1 cellular context compared by ENCODE assay signal in the genomic region with DNA sequence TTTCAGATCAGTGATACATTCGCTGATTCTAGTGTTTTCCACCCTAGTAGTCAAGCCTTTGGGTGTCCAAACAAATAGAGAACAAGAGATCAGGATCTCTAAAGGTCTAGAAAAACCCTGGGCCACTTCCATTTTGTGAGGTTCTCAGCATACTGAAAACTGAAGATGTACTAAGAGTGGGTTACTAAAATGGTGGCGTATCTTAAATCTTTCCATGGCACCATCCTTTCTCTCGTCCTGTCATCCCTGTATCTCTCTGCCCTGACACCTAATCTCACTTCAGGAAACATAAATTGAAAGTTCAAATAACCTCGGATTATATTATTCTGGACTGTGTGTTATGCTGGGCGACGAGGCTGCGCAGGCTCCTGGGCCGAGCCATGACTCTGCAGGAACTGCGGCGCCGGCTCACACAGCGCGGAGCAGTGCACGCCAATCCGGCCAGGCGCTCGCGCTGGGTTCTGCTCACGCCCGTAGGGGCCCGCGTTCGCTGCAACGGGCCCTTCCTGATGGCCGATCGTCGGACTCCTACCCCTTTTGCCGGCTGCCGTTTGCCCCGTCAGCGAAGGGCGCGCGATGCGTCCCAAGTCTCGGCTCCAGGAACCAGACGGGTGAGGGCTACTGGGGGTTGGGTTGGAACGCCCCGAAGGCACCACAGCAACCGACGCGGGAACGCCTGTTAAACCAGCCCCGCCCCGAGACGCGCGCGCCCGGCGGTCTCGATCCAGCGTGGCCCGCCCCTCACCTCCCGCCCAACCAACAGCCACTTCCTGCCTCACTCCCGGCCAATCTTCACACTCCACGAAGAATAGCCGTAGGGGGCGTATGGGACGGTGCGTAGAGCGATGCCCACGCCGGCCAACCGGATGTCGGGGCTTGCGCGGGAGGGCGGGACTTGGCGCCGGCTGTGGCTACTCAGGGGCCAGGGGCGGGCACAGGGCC.
TF ChIP-seq lines count a peak whose summit lies in the region.

No MANE protein-coding gene starts in this region.

TF ChIP-seq in HepG2, 621 proteins besides CTCF, POLR2A, EP300 and RAD21 (continued from another document and continues in another):
- peak; percentile 89 for TF ChIP-seq CREB1 (IDR thresholded peaks at IDR 0.05)
- TF ChIP-seq CREB1 (CRISPR knock-in tag; IDR thresholded peaks at IDR 0.05) = peak; percentile 90
- TF ChIP-seq FOSL2 (CRISPR knock-in tag; IDR thresholded peaks at IDR 0.05) = no peak
- TF ChIP-seq CCDC6 (CRISPR knock-in tag; IDR thresholded peaks at IDR 0.05) = no peak
- no peak; the same call in 1 of the 2 replicates for TF ChIP-seq HCFC1 (IDR thresholded peaks at IDR 0.05; ENCODE audit: low read depth, low read length)
- TF ChIP-seq, protein P1, sequence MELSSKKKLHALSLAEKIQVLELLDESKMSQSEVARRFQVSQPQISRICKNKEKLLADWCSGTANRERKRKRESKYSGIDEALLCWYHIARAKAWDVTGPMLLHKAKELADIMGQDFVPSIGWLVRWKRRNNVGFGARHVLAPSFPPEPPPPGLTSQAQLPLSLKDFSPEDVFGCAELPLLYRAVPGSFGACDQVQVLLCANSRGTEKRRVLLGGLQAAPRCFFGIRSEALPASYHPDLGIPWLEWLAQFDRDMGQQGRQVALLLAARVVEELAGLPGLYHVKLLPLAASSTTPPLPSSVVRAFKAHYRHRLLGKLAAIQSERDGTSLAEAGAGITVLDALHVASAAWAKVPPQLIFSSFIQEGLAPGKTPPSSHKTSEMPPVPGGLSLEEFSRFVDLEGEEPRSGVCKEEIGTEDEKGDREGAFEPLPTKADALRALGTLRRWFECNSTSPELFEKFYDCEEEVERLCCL (CRISPR knock-in tag; IDR thresholded peaks at IDR 0.05; ENCODE audit: borderline replicate concordance) = no peak; the same call in 1 of the 2 replicates
- TF ChIP-seq ZFAT (CRISPR knock-in tag; conservative IDR thresholded peaks at IDR 0.05) = no peak
- TF ChIP-seq, protein P2, sequence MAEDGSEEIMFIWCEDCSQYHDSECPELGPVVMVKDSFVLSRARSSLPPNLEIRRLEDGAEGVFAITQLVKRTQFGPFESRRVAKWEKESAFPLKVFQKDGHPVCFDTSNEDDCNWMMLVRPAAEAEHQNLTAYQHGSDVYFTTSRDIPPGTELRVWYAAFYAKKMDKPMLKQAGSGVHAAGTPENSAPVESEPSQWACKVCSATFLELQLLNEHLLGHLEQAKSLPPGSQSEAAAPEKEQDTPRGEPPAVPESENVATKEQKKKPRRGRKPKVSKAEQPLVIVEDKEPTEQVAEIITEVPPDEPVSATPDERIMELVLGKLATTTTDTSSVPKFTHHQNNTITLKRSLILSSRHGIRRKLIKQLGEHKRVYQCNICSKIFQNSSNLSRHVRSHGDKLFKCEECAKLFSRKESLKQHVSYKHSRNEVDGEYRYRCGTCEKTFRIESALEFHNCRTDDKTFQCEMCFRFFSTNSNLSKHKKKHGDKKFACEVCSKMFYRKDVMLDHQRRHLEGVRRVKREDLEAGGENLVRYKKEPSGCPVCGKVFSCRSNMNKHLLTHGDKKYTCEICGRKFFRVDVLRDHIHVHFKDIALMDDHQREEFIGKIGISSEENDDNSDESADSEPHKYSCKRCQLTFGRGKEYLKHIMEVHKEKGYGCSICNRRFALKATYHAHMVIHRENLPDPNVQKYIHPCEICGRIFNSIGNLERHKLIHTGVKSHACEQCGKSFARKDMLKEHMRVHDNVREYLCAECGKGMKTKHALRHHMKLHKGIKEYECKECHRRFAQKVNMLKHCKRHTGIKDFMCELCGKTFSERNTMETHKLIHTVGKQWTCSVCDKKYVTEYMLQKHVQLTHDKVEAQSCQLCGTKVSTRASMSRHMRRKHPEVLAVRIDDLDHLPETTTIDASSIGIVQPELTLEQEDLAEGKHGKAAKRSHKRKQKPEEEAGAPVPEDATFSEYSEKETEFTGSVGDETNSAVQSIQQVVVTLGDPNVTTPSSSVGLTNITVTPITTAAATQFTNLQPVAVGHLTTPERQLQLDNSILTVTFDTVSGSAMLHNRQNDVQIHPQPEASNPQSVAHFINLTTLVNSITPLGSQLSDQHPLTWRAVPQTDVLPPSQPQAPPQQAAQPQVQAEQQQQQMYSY (CRISPR knock-in tag; IDR thresholded peaks at IDR 0.05) = no peak
- TF ChIP-seq, protein P3, sequence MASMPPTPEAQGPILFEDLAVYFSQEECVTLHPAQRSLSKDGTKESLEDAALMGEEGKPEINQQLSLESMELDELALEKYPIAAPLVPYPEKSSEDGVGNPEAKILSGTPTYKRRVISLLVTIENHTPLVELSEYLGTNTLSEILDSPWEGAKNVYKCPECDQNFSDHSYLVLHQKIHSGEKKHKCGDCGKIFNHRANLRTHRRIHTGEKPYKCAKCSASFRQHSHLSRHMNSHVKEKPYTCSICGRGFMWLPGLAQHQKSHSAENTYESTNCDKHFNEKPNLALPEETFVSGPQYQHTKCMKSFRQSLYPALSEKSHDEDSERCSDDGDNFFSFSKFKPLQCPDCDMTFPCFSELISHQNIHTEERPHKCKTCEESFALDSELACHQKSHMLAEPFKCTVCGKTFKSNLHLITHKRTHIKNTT (CRISPR knock-in tag; IDR thresholded peaks at IDR 0.05) = no peak
- peak; percentile 63 for TF ChIP-seq IRF2 (CRISPR knock-in tag; IDR thresholded peaks at IDR 0.05)
- TF ChIP-seq HMG20B (CRISPR knock-in tag; conservative IDR thresholded peaks at IDR 0.05) = no peak
- no peak for TF ChIP-seq ZNF577 (CRISPR knock-in tag; IDR thresholded peaks at IDR 0.05; ENCODE audit: borderline replicate concordance, low read depth)
- peak; percentile 53 for TF ChIP-seq RFX1 (IDR thresholded peaks at IDR 0.05)
- no peak for TF ChIP-seq IKZF1 (IDR thresholded peaks at IDR 0.05)
- TF ChIP-seq, protein P4, sequence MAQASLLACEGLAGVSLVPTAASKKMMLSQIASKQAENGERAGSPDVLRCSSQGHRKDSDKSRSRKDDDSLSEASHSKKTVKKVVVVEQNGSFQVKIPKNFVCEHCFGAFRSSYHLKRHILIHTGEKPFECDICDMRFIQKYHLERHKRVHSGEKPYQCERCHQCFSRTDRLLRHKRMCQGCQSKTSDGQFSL (CRISPR knock-in tag; IDR thresholded peaks at IDR 0.05) = no peak
- peak; percentile 24 for TF ChIP-seq ZNF781 (CRISPR knock-in tag; IDR thresholded peaks at IDR 0.05; ENCODE audit: borderline replicate concordance, not compliant biosample characterization)
- peak; percentile 87 for TF ChIP-seq TAF1 (CRISPR knock-in tag; IDR thresholded peaks at IDR 0.05)
- no peak for TF ChIP-seq MEIS2 (CRISPR knock-in tag; IDR thresholded peaks at IDR 0.05)
- no peak for TF ChIP-seq FOXA3 (CRISPR knock-in tag; IDR thresholded peaks at IDR 0.05)
- TF ChIP-seq NPAS2 (CRISPR knock-in tag; IDR thresholded peaks at IDR 0.05; ENCODE audit: borderline replicate concordance) = no peak
- TF ChIP-seq MTA3 (CRISPR knock-in tag; IDR thresholded peaks at IDR 0.05) = no peak
- no peak for TF ChIP-seq SATB2 (CRISPR knock-in tag; IDR thresholded peaks at IDR 0.05)
- TF ChIP-seq, protein P5, sequence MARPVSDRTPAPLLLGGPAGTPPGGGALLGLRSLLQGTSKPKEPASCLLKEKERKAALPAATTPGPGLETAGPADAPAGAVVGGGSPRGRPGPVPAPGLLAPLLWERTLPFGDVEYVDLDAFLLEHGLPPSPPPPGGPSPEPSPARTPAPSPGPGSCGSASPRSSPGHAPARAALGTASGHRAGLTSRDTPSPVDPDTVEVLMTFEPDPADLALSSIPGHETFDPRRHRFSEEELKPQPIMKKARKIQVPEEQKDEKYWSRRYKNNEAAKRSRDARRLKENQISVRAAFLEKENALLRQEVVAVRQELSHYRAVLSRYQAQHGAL (CRISPR knock-in tag; IDR thresholded peaks at IDR 0.05; ENCODE audit: not compliant biosample characterization) = no peak
- TF ChIP-seq ATF7 (IDR thresholded peaks at IDR 0.05) = no peak
- TF ChIP-seq ATF7 (CRISPR knock-in tag; IDR thresholded peaks at IDR 0.05) = no peak
- TF ChIP-seq, protein P6, sequence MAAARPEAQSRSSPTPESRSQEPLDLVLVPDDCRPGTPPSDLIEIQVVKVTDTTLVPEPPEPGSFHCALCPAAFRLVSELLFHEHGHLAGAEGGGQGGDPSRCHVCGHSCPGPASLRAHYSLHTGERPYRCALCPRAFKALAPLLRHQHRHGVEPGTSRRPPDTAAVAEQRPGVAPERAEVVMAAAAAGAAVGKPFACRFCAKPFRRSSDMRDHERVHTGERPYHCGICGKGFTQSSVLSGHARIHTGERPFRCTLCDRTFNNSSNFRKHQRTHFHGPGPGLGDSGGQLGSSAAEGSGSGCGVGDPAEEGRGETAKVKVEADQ (CRISPR knock-in tag; IDR thresholded peaks at IDR 0.05; ENCODE audit: borderline replicate concordance) = no peak
- TF ChIP-seq ZNF34 (CRISPR knock-in tag; IDR thresholded peaks at IDR 0.05; ENCODE audit: borderline replicate concordance) = peak; percentile 73; the same call in 1 of the 2 replicates
- TF ChIP-seq, protein P7, sequence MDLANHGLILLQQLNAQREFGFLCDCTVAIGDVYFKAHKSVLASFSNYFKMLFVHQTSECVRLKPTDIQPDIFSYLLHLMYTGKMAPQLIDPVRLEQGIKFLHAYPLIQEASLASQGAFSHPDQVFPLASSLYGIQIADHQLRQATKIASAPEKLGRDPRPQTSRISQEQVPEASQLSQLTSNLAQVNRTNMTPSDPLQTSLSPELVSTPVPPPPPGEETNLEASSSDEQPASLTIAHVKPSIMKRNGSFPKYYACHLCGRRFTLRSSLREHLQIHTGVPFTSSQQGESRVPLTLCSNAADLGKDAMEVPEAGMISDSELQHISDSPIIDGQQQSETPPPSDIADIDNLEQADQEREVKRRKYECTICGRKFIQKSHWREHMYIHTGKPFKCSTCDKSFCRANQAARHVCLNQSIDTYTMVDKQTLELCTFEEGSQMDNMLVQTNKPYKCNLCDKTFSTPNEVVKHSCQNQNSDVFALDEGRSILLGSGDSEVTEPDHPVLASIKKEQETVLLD (CRISPR knock-in tag; IDR thresholded peaks at IDR 0.05; ENCODE audit: low read depth) = peak; percentile 80; the same call in 1 of the 2 replicates
- TF ChIP-seq ARNT (IDR thresholded peaks at IDR 0.05) = no peak
- no peak for TF ChIP-seq ZNF224 (CRISPR knock-in tag; IDR thresholded peaks at IDR 0.05)
- TF ChIP-seq, protein P8, sequence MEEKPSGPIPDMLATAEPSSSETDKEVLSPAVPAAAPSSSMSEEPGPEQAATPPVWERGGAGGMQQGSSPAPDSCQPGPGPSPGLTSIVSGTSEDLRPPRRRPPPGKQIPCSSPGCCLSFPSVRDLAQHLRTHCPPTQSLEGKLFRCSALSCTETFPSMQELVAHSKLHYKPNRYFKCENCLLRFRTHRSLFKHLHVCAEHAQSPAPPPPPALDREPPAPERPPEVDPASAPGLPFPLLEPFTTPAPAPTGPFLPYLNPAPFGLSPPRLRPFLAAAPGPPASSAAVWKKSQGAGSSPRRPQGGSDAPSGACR (CRISPR knock-in tag; IDR thresholded peaks at IDR 0.05) = no peak; the same call in none of the 2 replicates
- peak; percentile 50; the same call in 1 of the 2 replicates for TF ChIP-seq SIN3A (IDR thresholded peaks at IDR 0.05; ENCODE audit: borderline replicate concordance, low read depth, low read length)
- 0 out of 2 replicates have a peak, but pooled peaks have one; percentile 45 for TF ChIP-seq ZNF569 (CRISPR knock-in tag; IDR thresholded peaks at IDR 0.05; ENCODE audit: borderline replicate concordance)
- TF ChIP-seq, protein P9, sequence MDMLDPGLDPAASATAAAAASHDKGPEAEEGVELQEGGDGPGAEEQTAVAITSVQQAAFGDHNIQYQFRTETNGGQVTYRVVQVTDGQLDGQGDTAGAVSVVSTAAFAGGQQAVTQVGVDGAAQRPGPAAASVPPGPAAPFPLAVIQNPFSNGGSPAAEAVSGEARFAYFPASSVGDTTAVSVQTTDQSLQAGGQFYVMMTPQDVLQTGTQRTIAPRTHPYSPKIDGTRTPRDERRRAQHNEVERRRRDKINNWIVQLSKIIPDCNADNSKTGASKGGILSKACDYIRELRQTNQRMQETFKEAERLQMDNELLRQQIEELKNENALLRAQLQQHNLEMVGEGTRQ (IDR thresholded peaks at IDR 0.05; ENCODE audit: low read depth, low read length) = no peak
- TF ChIP-seq, protein P9 (CRISPR knock-in tag; IDR thresholded peaks at IDR 0.05; ENCODE audit: borderline replicate concordance) = no peak; the same call in 1 of the 2 replicates
- TF ChIP-seq, protein P10, sequence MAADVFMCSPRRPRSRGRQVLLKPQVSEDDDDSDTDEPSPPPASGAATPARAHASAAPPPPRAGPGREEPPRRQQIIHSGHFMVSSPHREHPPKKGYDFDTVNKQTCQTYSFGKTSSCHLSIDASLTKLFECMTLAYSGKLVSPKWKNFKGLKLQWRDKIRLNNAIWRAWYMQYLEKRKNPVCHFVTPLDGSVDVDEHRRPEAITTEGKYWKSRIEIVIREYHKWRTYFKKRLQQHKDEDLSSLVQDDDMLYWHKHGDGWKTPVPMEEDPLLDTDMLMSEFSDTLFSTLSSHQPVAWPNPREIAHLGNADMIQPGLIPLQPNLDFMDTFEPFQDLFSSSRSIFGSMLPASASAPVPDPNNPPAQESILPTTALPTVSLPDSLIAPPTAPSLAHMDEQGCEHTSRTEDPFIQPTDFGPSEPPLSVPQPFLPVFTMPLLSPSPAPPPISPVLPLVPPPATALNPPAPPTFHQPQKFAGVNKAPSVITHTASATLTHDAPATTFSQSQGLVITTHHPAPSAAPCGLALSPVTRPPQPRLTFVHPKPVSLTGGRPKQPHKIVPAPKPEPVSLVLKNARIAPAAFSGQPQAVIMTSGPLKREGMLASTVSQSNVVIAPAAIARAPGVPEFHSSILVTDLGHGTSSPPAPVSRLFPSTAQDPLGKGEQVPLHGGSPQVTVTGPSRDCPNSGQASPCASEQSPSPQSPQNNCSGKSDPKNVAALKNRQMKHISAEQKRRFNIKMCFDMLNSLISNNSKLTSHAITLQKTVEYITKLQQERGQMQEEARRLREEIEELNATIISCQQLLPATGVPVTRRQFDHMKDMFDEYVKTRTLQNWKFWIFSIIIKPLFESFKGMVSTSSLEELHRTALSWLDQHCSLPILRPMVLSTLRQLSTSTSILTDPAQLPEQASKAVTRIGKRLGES (CRISPR knock-in tag; IDR thresholded peaks at IDR 0.05; ENCODE audit: borderline replicate concordance) = no peak
- TF ChIP-seq, protein P11, sequence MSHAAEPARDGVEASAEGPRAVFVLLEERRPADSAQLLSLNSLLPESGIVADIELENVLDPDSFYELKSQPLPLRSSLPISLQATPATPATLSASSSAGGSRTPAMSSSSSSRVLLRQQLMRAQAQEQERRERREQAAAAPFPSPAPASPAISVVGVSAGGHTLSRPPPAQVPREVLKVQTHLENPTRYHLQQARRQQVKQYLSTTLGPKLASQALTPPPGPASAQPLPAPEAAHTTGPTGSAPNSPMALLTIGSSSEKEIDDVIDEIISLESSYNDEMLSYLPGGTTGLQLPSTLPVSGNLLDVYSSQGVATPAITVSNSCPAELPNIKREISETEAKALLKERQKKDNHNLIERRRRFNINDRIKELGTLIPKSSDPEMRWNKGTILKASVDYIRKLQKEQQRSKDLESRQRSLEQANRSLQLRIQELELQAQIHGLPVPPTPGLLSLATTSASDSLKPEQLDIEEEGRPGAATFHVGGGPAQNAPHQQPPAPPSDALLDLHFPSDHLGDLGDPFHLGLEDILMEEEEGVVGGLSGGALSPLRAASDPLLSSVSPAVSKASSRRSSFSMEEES (CRISPR knock-in tag; IDR thresholded peaks at IDR 0.05) = no peak
